In genomic region chr16:84925092-84925772, GRCh38 we compare ENCODE assay signal across 8 cellular contexts.
DNase-seq lines count a peak whose midpoint lies in the region; ATAC-seq and TF ChIP-seq lines count a peak whose summit lies in the region.

No MANE protein-coding gene starts in this region.

- POLR2A ChIA-PET in GM10248 (lab: Yijun Ruan, JAX), result no interaction called here
- POLR2A ChIA-PET in activated CD8-positive, alpha-beta T cell treated with anti-CD3 and anti-CD28 coated beads for 36 hours (lab: Charles Lee), result no interaction called here

- DNase-seq in GM10248 (ENCODE audit: extremely low spot score), result peak; percentile 77
- DNase-seq in NAMALWA (ENCODE audit: low spot score), result peak; percentile 74
- DNase-seq in activated CD8-positive, alpha-beta T cell treated with anti-CD3 and anti-CD28 coated beads for 36 hours, result peak; percentile 82
- DNase-seq in endothelial cell (ENCODE audit: low spot score), result peak; percentile 72
- peak in 35 of 49 donors; percentile 9 to 72 (median 30) for DNase-seq in substantia nigra (lab: John Stamatoyannopoulos, UW)

- no peak overlapping the region for H3K27ac Mint-ChIP-seq in activated CD8-positive, alpha-beta T cell treated with anti-CD3 and anti-CD28 coated beads for 36 hours
- H3K27ac Mint-ChIP-seq in endothelial cell (ENCODE audit: unreplicated experiment) (no peak overlapping the region), nephron (peak overlapping the region; percentile 43 to 87 (median 79))

- H3K4me3 Mint-ChIP-seq in activated CD8-positive, alpha-beta T cell treated with anti-CD3 and anti-CD28 coated beads for 36 hours, result no peak overlapping the region
- no peak overlapping the region for H3K4me3 Mint-ChIP-seq in endothelial cell (ENCODE audit: unreplicated experiment)
- H3K4me3 Mint-ChIP-seq in nephron, result no peak overlapping the region

- no peaks in the 10 kb centered on the region for H3K36me3 Mint-ChIP-seq in activated CD8-positive, alpha-beta T cell treated with anti-CD3 and anti-CD28 coated beads for 36 hours (ENCODE audit: low read depth)
- H3K36me3 Mint-ChIP-seq in endothelial cell (ENCODE audit: low read depth, unreplicated experiment) (peaks cover 3% of the 10 kb centered on the region), nephron (ENCODE audit: low read depth) (no peaks in the 10 kb centered on the region)

- TF ChIP-seq CTCF in GM10248 (IDR thresholded peaks at IDR 0.05; ENCODE audit: control extremely low read depth, extremely low read depth, low read depth, missing control alignments), result peak; percentile 82
- TF ChIP-seq CTCF in activated CD8-positive, alpha-beta T cell treated with anti-CD3 and anti-CD28 coated beads for 36 hours (IDR thresholded peaks at IDR 0.05), result peak; percentile 92
- peak; percentile 86 for TF ChIP-seq CTCF in endothelial cell (IDR thresholded peaks at IDR 0.05; ENCODE audit: unreplicated experiment)
- peak; percentile 52 to 58 (median 53) for TF ChIP-seq CTCF in nephron (IDR thresholded peaks at IDR 0.05; ENCODE audit: unreplicated experiment in 3 of 3)

- no peaks in the 10 kb centered on the region for H3K9me3 Mint-ChIP-seq in activated CD8-positive, alpha-beta T cell treated with anti-CD3 and anti-CD28 coated beads for 36 hours
- H3K9me3 Mint-ChIP-seq in endothelial cell (ENCODE audit: unreplicated experiment), result no peaks in the 10 kb centered on the region
- no peaks in the 10 kb centered on the region for H3K9me3 Mint-ChIP-seq in nephron

- intact Hi-C loops in activated CD8-positive, alpha-beta T cell treated with anti-CD3 and anti-CD28 coated beads for 36 hours (cut with micrococcal nuclease), result loop anchor here (1.0 to 5.0 kb wide), 2 partner anchors 45 to 162 kb away; no protein-coding TSS in a partner anchor

- no peaks in the 10 kb centered on the region for H3K4me1 Mint-ChIP-seq in activated CD8-positive, alpha-beta T cell treated with anti-CD3 and anti-CD28 coated beads for 36 hours (ENCODE audit: low read depth)
- H3K4me1 Mint-ChIP-seq in endothelial cell (ENCODE audit: unreplicated experiment), result no peaks in the 10 kb centered on the region
- H3K4me1 Mint-ChIP-seq in nephron, result peaks cover 74% of the 10 kb centered on the region

- ATAC-seq in activated CD8-positive, alpha-beta T cell treated with anti-CD3 and anti-CD28 coated beads for 36 hours, result peak; percentile 62
- ATAC-seq in HG03342 (IDR thresholded peaks at IDR 0.05; ENCODE audit: unreplicated experiment), result no peak
- ATAC-seq in HG02759 (IDR thresholded peaks at IDR 0.05; ENCODE audit: unreplicated experiment), result no peak

- CTCF ChIA-PET in GM10248 (lab: Yijun Ruan, JAX), result interaction anchor here (0.7 to 6.6 kb wide), 15 partner anchors 8 to 172 kb away, joined by 3 to 89 read pairs (median 4); partner anchors contain the start of gene CRISPLD2
- CTCF ChIA-PET in activated CD8-positive, alpha-beta T cell treated with anti-CD3 and anti-CD28 coated beads for 36 hours (lab: Charles Lee), result interaction anchor here (0.7 to 6.1 kb wide), 15 partner anchors 9 to 302 kb away, joined by 3 to 89 read pairs (median 5); no protein-coding TSS in a partner anchor

- no peak overlapping the region for H3K27ac ChIP-seq in substantia nigra (ENCODE audit: low read depth, low read length, poor library complexity, severe bottlenecking)

- peaks cover 3% of the 10 kb centered on the region for H3K27me3 Mint-ChIP-seq in activated CD8-positive, alpha-beta T cell treated with anti-CD3 and anti-CD28 coated beads for 36 hours
- H3K27me3 Mint-ChIP-seq in endothelial cell (ENCODE audit: unreplicated experiment) (peaks cover 2% of the 10 kb centered on the region), nephron (ENCODE audit: low read depth) (peaks cover 13% of the 10 kb centered on the region)

Comparison
In these comparisons a context has a peak if more than half of its experiments do, and no peak if none do; other contexts are left out.
1. DNase-seq: peak in every context shown above with its lines; median percentile 82 in activated CD8-positive, alpha-beta T cell treated with anti-CD3 and anti-CD28 coated beads for 36 hours; 77 in GM10248; 74 in NAMALWA; 72 in endothelial cell; 30 in substantia nigra.
2. H3K27ac Mint-ChIP-seq: peak in nephron (3 of 3); none in activated CD8-positive, alpha-beta T cell treated with anti-CD3 and anti-CD28 coated beads for 36 hours (single experiment) and endothelial cell (single experiment).
3. Peak in every context shown above with its lines, with median percentiles within 50 percentile points of each other: CTCF ChIP-seq.